In the genomic region with DNA sequence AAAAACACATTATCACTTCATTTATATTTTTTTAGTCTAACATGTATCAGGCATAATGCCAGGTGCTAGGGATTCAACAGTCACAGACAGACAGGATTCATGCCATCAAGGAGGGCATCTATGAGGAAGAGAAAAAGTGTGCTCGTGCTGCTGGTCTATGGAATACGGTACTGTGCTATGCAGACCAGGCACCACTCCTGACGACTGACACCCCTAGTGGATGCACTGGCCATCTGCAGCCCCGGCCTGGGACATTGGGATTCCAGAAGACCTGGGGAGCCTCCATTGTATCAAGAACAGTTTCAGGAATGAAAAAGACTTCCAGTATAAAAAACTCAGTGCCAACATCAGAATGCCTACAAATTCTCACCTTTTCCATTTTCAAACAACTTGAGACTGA, we compare ENCODE assay signal across 9 cellular contexts.
DNase-seq lines count a peak whose midpoint lies in the region; ATAC-seq, FAIRE-seq and TF ChIP-seq lines count a peak whose summit lies in the region.
"Had no signal": no experiment of that assay in that cellular context is flagged by ENCODE, and none has a peak within 500 bp of the region (broad histone marks: within the 10 kb centered on the region; RNA-seq: fewer than 3 reads in every experiment).

No MANE protein-coding gene starts in this region.

- no TSS peak for BruUV-seq in K562 (replicated peaks; lab: Mats Ljungman, UMichigan)

- TF ChIP-seq CTCF in AG10803 (conservative IDR thresholded peaks at IDR 0.05; ENCODE audit: low read length) (peak; percentile 37), K562 (IDR thresholded peaks at IDR 0.05 in 2 of 3, conservative IDR thresholded peaks at IDR 0.05 in 1 of 3; ENCODE audit: insufficient read depth in 2 of 3, low read depth in 1 of 3, low read length in 3 of 3) (0 out of 6 replicates have a peak, but pooled peaks of 1 of the 3 experiments have one; percentile 18)

- in situ Hi-C loops in K562 (cut with MboI), result no loop called here

- intact Hi-C loops in K562 (cut with micrococcal nuclease), result no loop called here

- H3K4me3 ChIP-seq in AG10803 (ENCODE audit: low read length) (no peak overlapping the region), K562 (no peak overlapping the region)

- no peaks in the 10 kb centered on the region for H3K79me2 ChIP-seq in K562 (ENCODE audit: control insufficient read depth, insufficient read depth, low read length)

- no peak for TF ChIP-seq RAD21 in K562 (CRISPR knock-in tag; conservative IDR thresholded peaks at IDR 0.05 in 1 of 2, IDR thresholded peaks at IDR 0.05 in 1 of 2)

- no peaks in the 10 kb centered on the region for H3K27me3 ChIP-seq in K562 (ENCODE audit: control insufficient read depth in 2 of 2, insufficient read depth in 2 of 2, low read length in 2 of 2)

- no peak for TF ChIP-seq POLR2A in K562 (conservative IDR thresholded peaks at IDR 0.05)

- H4K20me1 ChIP-seq in K562 (replicated peaks; ENCODE audit: control insufficient read depth, insufficient read depth, low read length), result no peaks in the 10 kb centered on the region

- peak; percentile 81 for ATAC-seq in GM18498 (IDR thresholded peaks at IDR 0.05; ENCODE audit: unreplicated experiment)
- ATAC-seq in HG02763 (IDR thresholded peaks at IDR 0.05; ENCODE audit: unreplicated experiment), result peak; percentile 73
- ATAC-seq in K562, result peak; percentile 70; the same call in 2 of the 3 replicates

- H3K9me1 ChIP-seq in K562 (ENCODE audit: control insufficient read depth, insufficient read depth, low read length), result no peaks in the 10 kb centered on the region

- no peaks in the 10 kb centered on the region for H3K9me3 ChIP-seq in K562 (replicated peaks; ENCODE audit: control insufficient read depth, insufficient read depth, low read depth, low read length)

- CTCF ChIA-PET in K562 (lab: Yijun Ruan, JAX; ENCODE audit: low intra/inter-chr PET ratio), result no interaction called here

- POLR2A ChIA-PET in K562 (lab: Yijun Ruan, JAX), result no interaction called here

- no peak overlapping the region for H2AFZ ChIP-seq in K562 (ENCODE audit: low read depth, low read length)

- 6% methylated on average over 4 of the region's 4 CpGs for WGBS in K562 (ENCODE audit: insufficient coverage, low coverage, missing lambda C conversion rate)

- DNase-seq in AG10803 (ENCODE audit: low read depth) (no peak), NCI-H2227 (lab: John Stamatoyannopoulos, UW; ENCODE audit: unreplicated experiment) (peak; percentile 38), K562 (ENCODE audit: extremely low read depth in 1 of 4, low spot score in 3 of 4) (peak; percentile 12 to 17 (median 14)), left kidney (ENCODE audit: low read depth, low spot score) (peak; percentile 66), urothelium cell line (ENCODE audit: low spot score) (peak; percentile 50), activated gamma-delta T cell (lab: John Stamatoyannopoulos, UW) (no peak)

- FAIRE-seq in K562 (lab: Jason Lieb, UNC), result no peak
- no peak for FAIRE-seq in urothelium cell line (lab: Jason Lieb, UNC)
- FAIRE-seq: islet of Langerhans had no signal

- H3K36me3 ChIP-seq in K562 (ENCODE audit: control insufficient read depth, insufficient read depth, low read length), result no peaks in the 10 kb centered on the region

- H3K4me1 ChIP-seq in K562 (replicated peaks in 1 of 2; ENCODE audit: control insufficient read depth in 2 of 2, insufficient read depth in 2 of 2, low read length in 2 of 2), result no peaks in the 10 kb centered on the region

- H3K9ac ChIP-seq in K562 (ENCODE audit: insufficient read depth in 1 of 2, low read depth in 2 of 2, low read length in 2 of 2), result no peak overlapping the region

- H3K4me2 ChIP-seq in K562 (ENCODE audit: insufficient read depth, low read length), result no peak overlapping the region

- no peak overlapping the region for H3K27ac ChIP-seq in K562 (ENCODE audit: extremely low read depth, low read depth, low read length)

- TF ChIP-seq EP300 in K562 (IDR thresholded peaks at IDR 0.05; ENCODE audit: low read length), result no peak

TF ChIP-seq in K562, 482 proteins besides CTCF, POLR2A, EP300 and RAD21:
- TF ChIP-seq, protein P1, sequence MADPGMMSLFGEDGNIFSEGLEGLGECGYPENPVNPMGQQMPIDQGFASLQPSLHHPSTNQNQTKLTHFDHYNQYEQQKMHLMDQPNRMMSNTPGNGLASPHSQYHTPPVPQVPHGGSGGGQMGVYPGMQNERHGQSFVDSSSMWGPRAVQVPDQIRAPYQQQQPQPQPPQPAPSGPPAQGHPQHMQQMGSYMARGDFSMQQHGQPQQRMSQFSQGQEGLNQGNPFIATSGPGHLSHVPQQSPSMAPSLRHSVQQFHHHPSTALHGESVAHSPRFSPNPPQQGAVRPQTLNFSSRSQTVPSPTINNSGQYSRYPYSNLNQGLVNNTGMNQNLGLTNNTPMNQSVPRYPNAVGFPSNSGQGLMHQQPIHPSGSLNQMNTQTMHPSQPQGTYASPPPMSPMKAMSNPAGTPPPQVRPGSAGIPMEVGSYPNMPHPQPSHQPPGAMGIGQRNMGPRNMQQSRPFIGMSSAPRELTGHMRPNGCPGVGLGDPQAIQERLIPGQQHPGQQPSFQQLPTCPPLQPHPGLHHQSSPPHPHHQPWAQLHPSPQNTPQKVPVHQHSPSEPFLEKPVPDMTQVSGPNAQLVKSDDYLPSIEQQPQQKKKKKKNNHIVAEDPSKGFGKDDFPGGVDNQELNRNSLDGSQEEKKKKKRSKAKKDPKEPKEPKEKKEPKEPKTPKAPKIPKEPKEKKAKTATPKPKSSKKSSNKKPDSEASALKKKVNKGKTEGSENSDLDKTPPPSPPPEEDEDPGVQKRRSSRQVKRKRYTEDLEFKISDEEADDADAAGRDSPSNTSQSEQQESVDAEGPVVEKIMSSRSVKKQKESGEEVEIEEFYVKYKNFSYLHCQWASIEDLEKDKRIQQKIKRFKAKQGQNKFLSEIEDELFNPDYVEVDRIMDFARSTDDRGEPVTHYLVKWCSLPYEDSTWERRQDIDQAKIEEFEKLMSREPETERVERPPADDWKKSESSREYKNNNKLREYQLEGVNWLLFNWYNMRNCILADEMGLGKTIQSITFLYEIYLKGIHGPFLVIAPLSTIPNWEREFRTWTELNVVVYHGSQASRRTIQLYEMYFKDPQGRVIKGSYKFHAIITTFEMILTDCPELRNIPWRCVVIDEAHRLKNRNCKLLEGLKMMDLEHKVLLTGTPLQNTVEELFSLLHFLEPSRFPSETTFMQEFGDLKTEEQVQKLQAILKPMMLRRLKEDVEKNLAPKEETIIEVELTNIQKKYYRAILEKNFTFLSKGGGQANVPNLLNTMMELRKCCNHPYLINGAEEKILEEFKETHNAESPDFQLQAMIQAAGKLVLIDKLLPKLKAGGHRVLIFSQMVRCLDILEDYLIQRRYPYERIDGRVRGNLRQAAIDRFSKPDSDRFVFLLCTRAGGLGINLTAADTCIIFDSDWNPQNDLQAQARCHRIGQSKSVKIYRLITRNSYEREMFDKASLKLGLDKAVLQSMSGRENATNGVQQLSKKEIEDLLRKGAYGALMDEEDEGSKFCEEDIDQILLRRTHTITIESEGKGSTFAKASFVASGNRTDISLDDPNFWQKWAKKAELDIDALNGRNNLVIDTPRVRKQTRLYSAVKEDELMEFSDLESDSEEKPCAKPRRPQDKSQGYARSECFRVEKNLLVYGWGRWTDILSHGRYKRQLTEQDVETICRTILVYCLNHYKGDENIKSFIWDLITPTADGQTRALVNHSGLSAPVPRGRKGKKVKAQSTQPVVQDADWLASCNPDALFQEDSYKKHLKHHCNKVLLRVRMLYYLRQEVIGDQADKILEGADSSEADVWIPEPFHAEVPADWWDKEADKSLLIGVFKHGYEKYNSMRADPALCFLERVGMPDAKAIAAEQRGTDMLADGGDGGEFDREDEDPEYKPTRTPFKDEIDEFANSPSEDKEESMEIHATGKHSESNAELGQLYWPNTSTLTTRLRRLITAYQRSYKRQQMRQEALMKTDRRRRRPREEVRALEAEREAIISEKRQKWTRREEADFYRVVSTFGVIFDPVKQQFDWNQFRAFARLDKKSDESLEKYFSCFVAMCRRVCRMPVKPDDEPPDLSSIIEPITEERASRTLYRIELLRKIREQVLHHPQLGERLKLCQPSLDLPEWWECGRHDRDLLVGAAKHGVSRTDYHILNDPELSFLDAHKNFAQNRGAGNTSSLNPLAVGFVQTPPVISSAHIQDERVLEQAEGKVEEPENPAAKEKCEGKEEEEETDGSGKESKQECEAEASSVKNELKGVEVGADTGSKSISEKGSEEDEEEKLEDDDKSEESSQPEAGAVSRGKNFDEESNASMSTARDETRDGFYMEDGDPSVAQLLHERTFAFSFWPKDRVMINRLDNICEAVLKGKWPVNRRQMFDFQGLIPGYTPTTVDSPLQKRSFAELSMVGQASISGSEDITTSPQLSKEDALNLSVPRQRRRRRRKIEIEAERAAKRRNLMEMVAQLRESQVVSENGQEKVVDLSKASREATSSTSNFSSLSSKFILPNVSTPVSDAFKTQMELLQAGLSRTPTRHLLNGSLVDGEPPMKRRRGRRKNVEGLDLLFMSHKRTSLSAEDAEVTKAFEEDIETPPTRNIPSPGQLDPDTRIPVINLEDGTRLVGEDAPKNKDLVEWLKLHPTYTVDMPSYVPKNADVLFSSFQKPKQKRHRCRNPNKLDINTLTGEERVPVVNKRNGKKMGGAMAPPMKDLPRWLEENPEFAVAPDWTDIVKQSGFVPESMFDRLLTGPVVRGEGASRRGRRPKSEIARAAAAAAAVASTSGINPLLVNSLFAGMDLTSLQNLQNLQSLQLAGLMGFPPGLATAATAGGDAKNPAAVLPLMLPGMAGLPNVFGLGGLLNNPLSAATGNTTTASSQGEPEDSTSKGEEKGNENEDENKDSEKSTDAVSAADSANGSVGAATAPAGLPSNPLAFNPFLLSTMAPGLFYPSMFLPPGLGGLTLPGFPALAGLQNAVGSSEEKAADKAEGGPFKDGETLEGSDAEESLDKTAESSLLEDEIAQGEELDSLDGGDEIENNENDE (IDR thresholded peaks at IDR 0.05; ENCODE audit: low read depth, low read length), result peak; percentile 96
- TF ChIP-seq, protein P2, sequence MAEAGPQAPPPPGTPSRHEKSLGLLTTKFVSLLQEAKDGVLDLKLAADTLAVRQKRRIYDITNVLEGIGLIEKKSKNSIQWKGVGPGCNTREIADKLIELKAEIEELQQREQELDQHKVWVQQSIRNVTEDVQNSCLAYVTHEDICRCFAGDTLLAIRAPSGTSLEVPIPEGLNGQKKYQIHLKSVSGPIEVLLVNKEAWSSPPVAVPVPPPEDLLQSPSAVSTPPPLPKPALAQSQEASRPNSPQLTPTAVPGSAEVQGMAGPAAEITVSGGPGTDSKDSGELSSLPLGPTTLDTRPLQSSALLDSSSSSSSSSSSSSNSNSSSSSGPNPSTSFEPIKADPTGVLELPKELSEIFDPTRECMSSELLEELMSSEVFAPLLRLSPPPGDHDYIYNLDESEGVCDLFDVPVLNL (CRISPR knock-in tag; IDR thresholded peaks at IDR 0.05; ENCODE audit: low read depth), result no peak
TF ChIP-seq in K562: peak in this region for 1.

Comparison
In these comparisons a context has a peak if more than half of its experiments do, and no peak if none do; other contexts are left out.
1. DNase-seq: peak in NCI-H2227 (single experiment), K562 (4 of 4), left kidney (single experiment) and urothelium cell line (single experiment); none in AG10803 (single experiment) and activated gamma-delta T cell (single experiment).
2. Peak in every context shown above with its lines, with median percentiles within 50 percentile points of each other: ATAC-seq.